In the genomic region with DNA sequence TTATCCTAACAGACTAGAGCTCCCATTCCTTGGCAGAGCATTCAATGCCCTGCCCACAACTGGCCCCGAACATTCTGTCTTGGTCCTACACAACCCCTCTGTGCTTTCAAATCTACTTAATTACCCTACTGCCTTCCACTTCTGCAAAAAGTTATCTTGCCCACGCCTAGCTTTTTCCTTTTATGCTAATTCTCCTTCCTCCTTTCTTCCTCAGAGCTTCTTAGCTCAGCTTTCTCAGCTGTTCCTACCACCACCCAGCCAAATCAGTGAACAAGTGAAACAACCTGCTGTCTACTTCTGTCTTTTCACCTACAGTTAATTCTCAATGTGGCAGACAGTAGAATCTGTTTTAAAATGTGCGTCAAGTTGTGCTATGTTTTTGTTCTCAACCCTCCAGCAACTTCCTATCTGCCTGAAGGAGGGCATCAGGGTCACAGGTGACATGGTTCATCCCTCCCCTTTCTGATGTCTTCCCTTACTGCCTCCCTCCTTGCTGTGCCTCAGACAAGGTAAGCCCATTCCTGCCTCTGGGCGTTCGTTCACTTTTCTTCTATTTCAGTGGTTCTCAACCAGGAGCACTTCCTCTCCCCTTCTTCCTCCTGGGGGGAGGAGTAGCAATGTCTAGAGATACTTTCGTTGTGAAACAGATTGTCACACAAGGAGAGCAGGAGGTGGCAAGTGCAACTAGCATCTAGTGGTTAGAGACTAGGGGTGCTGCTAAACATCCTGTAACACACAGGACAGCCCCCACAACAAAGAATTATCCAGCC, we compare ENCODE assay signal across 1 cellular context.
TF ChIP-seq lines count a peak whose summit lies in the region.

No MANE protein-coding gene starts in this region.

TF ChIP-seq in H1, 55 proteins besides CTCF, POLR2A, EP300 and RAD21:
- TF ChIP-seq NRF1 (IDR thresholded peaks at IDR 0.05; ENCODE audit: low read depth, low read length): no peak
- no peak for TF ChIP-seq EZH2 (IDR thresholded peaks at IDR 0.05; ENCODE audit: low read depth, low read length, severe bottlenecking)
- TF ChIP-seq SRF (IDR thresholded peaks at IDR 0.05; ENCODE audit: low read depth, low read length): no peak
- TF ChIP-seq, protein P1, sequence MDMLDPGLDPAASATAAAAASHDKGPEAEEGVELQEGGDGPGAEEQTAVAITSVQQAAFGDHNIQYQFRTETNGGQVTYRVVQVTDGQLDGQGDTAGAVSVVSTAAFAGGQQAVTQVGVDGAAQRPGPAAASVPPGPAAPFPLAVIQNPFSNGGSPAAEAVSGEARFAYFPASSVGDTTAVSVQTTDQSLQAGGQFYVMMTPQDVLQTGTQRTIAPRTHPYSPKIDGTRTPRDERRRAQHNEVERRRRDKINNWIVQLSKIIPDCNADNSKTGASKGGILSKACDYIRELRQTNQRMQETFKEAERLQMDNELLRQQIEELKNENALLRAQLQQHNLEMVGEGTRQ (IDR thresholded peaks at IDR 0.05; ENCODE audit: low read length): no peak
- TF ChIP-seq, protein P2, sequence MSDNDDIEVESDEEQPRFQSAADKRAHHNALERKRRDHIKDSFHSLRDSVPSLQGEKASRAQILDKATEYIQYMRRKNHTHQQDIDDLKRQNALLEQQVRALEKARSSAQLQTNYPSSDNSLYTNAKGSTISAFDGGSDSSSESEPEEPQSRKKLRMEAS (IDR thresholded peaks at IDR 0.05): no peak
- no peak for TF ChIP-seq SUZ12 (IDR thresholded peaks at IDR 0.05; ENCODE audit: low read length)
- TF ChIP-seq CBX5 (IDR thresholded peaks at IDR 0.05; ENCODE audit: low read depth, low read length): no peak
- TF ChIP-seq, protein P3, sequence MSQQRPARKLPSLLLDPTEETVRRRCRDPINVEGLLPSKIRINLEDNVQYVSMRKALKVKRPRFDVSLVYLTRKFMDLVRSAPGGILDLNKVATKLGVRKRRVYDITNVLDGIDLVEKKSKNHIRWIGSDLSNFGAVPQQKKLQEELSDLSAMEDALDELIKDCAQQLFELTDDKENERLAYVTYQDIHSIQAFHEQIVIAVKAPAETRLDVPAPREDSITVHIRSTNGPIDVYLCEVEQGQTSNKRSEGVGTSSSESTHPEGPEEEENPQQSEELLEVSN (IDR thresholded peaks at IDR 0.05): no peak
